ENCODE assay signal across 17 cellular contexts in genomic region chr19:28497137-28497536, GRCh38.
"Had no signal": no experiment of that assay in that cellular context is flagged by ENCODE, and none has a peak within 500 bp of the region (broad histone marks: within the 10 kb centered on the region; RNA-seq: fewer than 3 reads in every experiment).

No MANE protein-coding gene starts in this region.

- H3K4me1 ChIP-seq: prostate gland had no signal

- H3K9me3 ChIP-seq: prostate gland, upper lobe of left lung had no signal

- H3K36me3 ChIP-seq: prostate gland, upper lobe of left lung had no signal

- H3K4me3 ChIP-seq: lung, prostate gland, upper lobe of left lung had no signal

- ATAC-seq: activated T-cell treated with anti-CD3 and anti-CD28 coated beads, Interleukin-2, amount 50 U/mL, for 4 hours; effector memory CD8-positive, alpha-beta T cell; left cardiac atrium; naive thymus-derived CD8-positive, alpha-beta T cell; stimulated activated naive CD8-positive, alpha-beta T cell treated with anti-CD3 and anti-CD28 coated beads, Interleukin-15, Interleukin-2, amounts not matched to agents 100 U/mL and 50 U/mL, for 24 hours had no signal

- DNase-seq: activated CD4-positive, alpha-beta T cell treated with anti-CD3 and anti-CD28 coated beads, Interleukin-2, amount 50 U/mL, for 4 hours; activated CD4-positive, CD25-positive, alpha-beta regulatory T cell; activated naive CD4-positive, alpha-beta T cell; activated T-cell treated with anti-CD3 and anti-CD28 coated beads, Interleukin-2, amount 50 U/mL, for 4 hours; aorta; effector memory CD8-positive, alpha-beta T cell; hypothalamus; left cardiac atrium; naive thymus-derived CD8-positive, alpha-beta T cell; stimulated activated CD4-positive, alpha-beta T cell treated with anti-CD3 and anti-CD28 coated beads, Interleukin-4, amount 100 ng/mL, for 1 hour; stimulated activated CD8-positive, alpha-beta memory T cell treated with anti-CD3 and anti-CD28 coated beads, Interleukin-4, amount 100 ng/mL, for 48 hours; stimulated activated naive CD8-positive, alpha-beta T cell treated with anti-CD3 and anti-CD28 coated beads, Interleukin-15, Interleukin-2, amounts not matched to agents 100 U/mL and 50 U/mL, for 24 hours; T-helper 2 cell; upper lobe of left lung had no signal

- H3K27me3 ChIP-seq: upper lobe of left lung had no signal

- H3K27ac ChIP-seq: epithelial cell of prostate, prostate gland, upper lobe of left lung had no signal
